Comparison of ENCODE assay signal across 8 cellular contexts in genomic region chr4:163331629-163332360, GRCh38. TPM values are rescaled to one million over a fixed set of nuclear protein-coding genes. Genes with fewer than 3 reads are reported as not detected.
A peak's percentile ranks its signal among the peaks of the same experiment; 100 is the strongest.
DNase-seq lines count a peak whose midpoint lies in the region; ATAC-seq and TF ChIP-seq lines count a peak whose summit lies in the region.

No MANE protein-coding gene starts in this region.

- H3K27me3 ChIP-seq in Peyer's patch = peaks cover 0 to 7% of the 10 kb centered on the region in 2 donors

- peak in 2 of 3 donors; percentile 43 to 45 for DNase-seq in Peyer's patch
- peak; percentile 2 for DNase-seq in fibroblast of peridontal ligament (ENCODE audit: extremely low read depth)
- DNase-seq in neural crest cell (ENCODE audit: low read depth, low spot score) = peak; percentile 21
- no peak for DNase-seq in central memory CD4-positive, alpha-beta T cell
- DNase-seq in amniotic stem cell (lab: John Stamatoyannopoulos, UW) = no peak
- DNase-seq in kidney glomerular epithelial cell (lab: John Stamatoyannopoulos, UW) = no peak

- no peak overlapping the region for H3K27ac ChIP-seq in Peyer's patch

- no peak for TF ChIP-seq POLR2A in Peyer's patch (IDR thresholded peaks at IDR 0.05)

- H3K27me3 Mint-ChIP-seq in neural crest cell (ENCODE audit: low read depth) = peaks cover 73% of the 10 kb centered on the region

- H3K36me3 Mint-ChIP-seq in neural crest cell (ENCODE audit: low read depth) = no peaks in the 10 kb centered on the region

- no peaks in the 10 kb centered on the region for H3K9me3 Mint-ChIP-seq in neural crest cell

- no peak overlapping the region for H3K27ac Mint-ChIP-seq in neural crest cell (ENCODE audit: unreplicated experiment)

- H3K36me3 ChIP-seq in Peyer's patch = no peaks in the 10 kb centered on the region

- peaks cover 0 to 17% (median 0%) of the 10 kb centered on the region in 4 donors for H3K4me1 ChIP-seq in Peyer's patch

- peaks cover 13% of the 10 kb centered on the region for H3K4me1 Mint-ChIP-seq in neural crest cell

- peak overlapping the region; percentile 13 to 52 (median 30) for H3K4me3 ChIP-seq in Peyer's patch

- no peaks in the 10 kb centered on the region for H3K9me3 ChIP-seq in Peyer's patch

- peak; percentile 33 for ATAC-seq in GM18511 (IDR thresholded peaks at IDR 0.05; ENCODE audit: unreplicated experiment)
- no peak for ATAC-seq in GM18498 (IDR thresholded peaks at IDR 0.05; ENCODE audit: unreplicated experiment)

- H3K4me3 Mint-ChIP-seq in neural crest cell = peak overlapping the region; percentile 97

- TF ChIP-seq CTCF in Peyer's patch (IDR thresholded peaks at IDR 0.05) = no peak
- peak; percentile 36 for TF ChIP-seq CTCF in neural crest cell (conservative IDR thresholded peaks at IDR 0.05)

RNA-seq across cellular contexts. Expression of gene NPY1R, which starts 0.6 kb away (rescaled TPM):
- total RNA-seq in Peyer's patch (1 to 10 TPM in 2 of 4 donors, under 1 TPM in 1, not detected in 1; 0.95 to 1.8 (median 1.6) TPM), neural crest cell (0.41 and 0.49 TPM in 2 replicates)

RNA-seq across cellular contexts. Expression of gene NPY5R, which starts 11.9 kb away (rescaled TPM):
- total RNA-seq in Peyer's patch (1 to 10 TPM in 1 of 4 donors, not detected in 3; 1.7 TPM), neural crest cell (0.12 and 0.20 TPM in 2 replicates)

Comparison
In these comparisons a context has a peak if more than half of its experiments do, and no peak if none do; other contexts are left out.
1. DNase-seq: peak in Peyer's patch (2 of 3), fibroblast of peridontal ligament (single experiment) and neural crest cell (single experiment); none in central memory CD4-positive, alpha-beta T cell (single experiment), amniotic stem cell (single experiment) and kidney glomerular epithelial cell (single experiment).